ENCODE assay signal across 1 cellular context in genomic region chr2:42928692-42929576, GRCh38.
TF ChIP-seq lines count a peak whose summit lies in the region.

No MANE protein-coding gene starts in this region.

TF ChIP-seq in HepG2, 621 proteins besides CTCF, POLR2A, EP300 and RAD21 (continued from another document and continues in another):
- TF ChIP-seq BCL3 (CRISPR knock-in tag; IDR thresholded peaks at IDR 0.05) (peak; percentile 60; the same call in 1 of the 2 replicates), MEF2D (CRISPR knock-in tag; IDR thresholded peaks at IDR 0.05) (peak; percentile 79; the same call in 1 of the 2 replicates), ZBTB7A (CRISPR knock-in tag; IDR thresholded peaks at IDR 0.05) (peak; percentile 72), GTF2F1 (IDR thresholded peaks at IDR 0.05; ENCODE audit: low read length) (0 out of 2 replicates have a peak, but pooled peaks have one; percentile 23), IRF1 (CRISPR knock-in tag; IDR thresholded peaks at IDR 0.05; ENCODE audit: low read depth) (no peak), ZNF740 (CRISPR knock-in tag; IDR thresholded peaks at IDR 0.05) (0 out of 2 replicates have a peak, but pooled peaks have one; percentile 17), SP1 (IDR thresholded peaks at IDR 0.05) (no peak), SP1 (CRISPR knock-in tag; IDR thresholded peaks at IDR 0.05) (0 out of 2 replicates have a peak, but pooled peaks have one; percentile 26), ZNF556 (CRISPR knock-in tag; IDR thresholded peaks at IDR 0.05; ENCODE audit: borderline replicate concordance) (no peak; the same call in 1 of the 2 replicates), SOX6 (IDR thresholded peaks at IDR 0.05) (no peak), SOX6 (CRISPR knock-in tag; IDR thresholded peaks at IDR 0.05) (peak; percentile 74), ZMYM2 (CRISPR knock-in tag; IDR thresholded peaks at IDR 0.05) (peak; percentile 80), CEBPZ (IDR thresholded peaks at IDR 0.05; ENCODE audit: low read length) (no peak), BORCS8-MEF2B (CRISPR knock-in tag; IDR thresholded peaks at IDR 0.05) (peak; percentile 77), ZNF747 (CRISPR knock-in tag; IDR thresholded peaks at IDR 0.05; ENCODE audit: borderline replicate concordance) (no peak), ZNF333 (CRISPR knock-in tag; IDR thresholded peaks at IDR 0.05; ENCODE audit: borderline replicate concordance) (no peak), ZNF12 (CRISPR knock-in tag; IDR thresholded peaks at IDR 0.05) (no peak; the same call in 1 of the 2 replicates), NRL (CRISPR knock-in tag; IDR thresholded peaks at IDR 0.05; ENCODE audit: borderline replicate concordance) (no peak), MYPOP (CRISPR knock-in tag; IDR thresholded peaks at IDR 0.05) (no peak), KLF6 (CRISPR knock-in tag; IDR thresholded peaks at IDR 0.05) (no peak; the same call in 1 of the 2 replicates), ZNF354B (CRISPR knock-in tag; IDR thresholded peaks at IDR 0.05) (peak; percentile 85; the same call in 1 of the 2 replicates), XRCC5 (optimal IDR thresholded peaks at IDR 0.05; ENCODE audit: low read length) (peak; percentile 83), MAFG (CRISPR knock-in tag; IDR thresholded peaks at IDR 0.05) (no peak), SALL1 (CRISPR knock-in tag; IDR thresholded peaks at IDR 0.05) (peak; percentile 82), ZNF513 (CRISPR knock-in tag; conservative IDR thresholded peaks at IDR 0.05) (0 out of 2 replicates have a peak, but pooled peaks have one; percentile 36), RBAK (CRISPR knock-in tag; IDR thresholded peaks at IDR 0.05) (peak; percentile 68; the same call in 1 of the 2 replicates), EEA1 (CRISPR knock-in tag; IDR thresholded peaks at IDR 0.05; ENCODE audit: borderline replicate concordance) (no peak), FOXK1 (CRISPR knock-in tag; IDR thresholded peaks at IDR 0.05; ENCODE audit: borderline replicate concordance, low read depth) (peak; percentile 17; the same call in 1 of the 2 replicates), ZNF326 (CRISPR knock-in tag; IDR thresholded peaks at IDR 0.05; ENCODE audit: borderline replicate concordance) (no peak), MTA1 (CRISPR knock-in tag; IDR thresholded peaks at IDR 0.05; ENCODE audit: borderline replicate concordance) (peak; percentile 45), MXD1 (CRISPR knock-in tag; IDR thresholded peaks at IDR 0.05) (peak; percentile 74; the same call in 1 of the 2 replicates), ETV5 (CRISPR knock-in tag; IDR thresholded peaks at IDR 0.05; ENCODE audit: borderline replicate concordance) (peak; percentile 70; the same call in 1 of the 2 replicates), ZNF629 (CRISPR knock-in tag; conservative IDR thresholded peaks at IDR 0.05) (peak; percentile 64), KAT8 (CRISPR knock-in tag; IDR thresholded peaks at IDR 0.05) (peak; percentile 11; the same call in 1 of the 2 replicates), ZNF616 (CRISPR knock-in tag; IDR thresholded peaks at IDR 0.05; ENCODE audit: low read depth) (no peak), ZNF431 (CRISPR knock-in tag; IDR thresholded peaks at IDR 0.05; ENCODE audit: borderline replicate concordance, low read depth) (0 out of 2 replicates have a peak, but pooled peaks have one; percentile 35), DPF2 (CRISPR knock-in tag; IDR thresholded peaks at IDR 0.05; ENCODE audit: borderline replicate concordance, low read depth) (peak; percentile 66; the same call in 1 of the 2 replicates), ZMAT5 (CRISPR knock-in tag; IDR thresholded peaks at IDR 0.05; ENCODE audit: borderline replicate concordance, low read depth) (no peak), PAX8 (CRISPR knock-in tag; IDR thresholded peaks at IDR 0.05; ENCODE audit: borderline replicate concordance) (no peak), ZGPAT (CRISPR knock-in tag; IDR thresholded peaks at IDR 0.05) (peak; percentile 55), KDM6A (CRISPR knock-in tag; IDR thresholded peaks at IDR 0.05; ENCODE audit: low read depth) (peak; percentile 68), TGIF2 (CRISPR knock-in tag; IDR thresholded peaks at IDR 0.05) (peak; percentile 63), ZSCAN25 (CRISPR knock-in tag; IDR thresholded peaks at IDR 0.05) (peak; percentile 87), TBX3 (IDR thresholded peaks at IDR 0.05; ENCODE audit: borderline replicate concordance) (peak; percentile 34; the same call in 1 of the 2 replicates), GZF1 (CRISPR knock-in tag; IDR thresholded peaks at IDR 0.05) (peak; percentile 91), ZNF232 (CRISPR knock-in tag; IDR thresholded peaks at IDR 0.05; ENCODE audit: borderline replicate concordance) (no peak; the same call in none of the 2 replicates), STAT6 (CRISPR knock-in tag; IDR thresholded peaks at IDR 0.05; ENCODE audit: borderline replicate concordance) (0 out of 2 replicates have a peak, but pooled peaks have one; percentile 70), KDM3A (CRISPR knock-in tag; IDR thresholded peaks at IDR 0.05; ENCODE audit: low read depth) (peak; percentile 32; the same call in 1 of the 2 replicates), ZBTB14 (CRISPR knock-in tag; IDR thresholded peaks at IDR 0.05) (no peak; the same call in 1 of the 2 replicates)
